ENCODE assay signal across 6 cellular contexts in genomic region chr17:21741520-21741919, GRCh38. TPM values are rescaled to one million over a fixed set of nuclear protein-coding genes. Genes with fewer than 3 reads are reported as not detected.
"Had no signal": no experiment of that assay in that cellular context is flagged by ENCODE, and none has a peak within 500 bp of the region (broad histone marks: within the 10 kb centered on the region; RNA-seq: fewer than 3 reads in every experiment).

No MANE protein-coding gene starts in this region.

RNA-seq across cellular contexts. Expression of gene KCNJ18, which starts 49.2 kb away (rescaled TPM):
- total RNA-seq: HepG2, HT-29, HT1080, IMR-90, K562 had no signal
- polyA plus RNA-seq: HepG2, IgD-negative memory B cell, IMR-90, K562 had no signal
